16 cellular contexts compared by ENCODE assay signal in the genomic region with DNA sequence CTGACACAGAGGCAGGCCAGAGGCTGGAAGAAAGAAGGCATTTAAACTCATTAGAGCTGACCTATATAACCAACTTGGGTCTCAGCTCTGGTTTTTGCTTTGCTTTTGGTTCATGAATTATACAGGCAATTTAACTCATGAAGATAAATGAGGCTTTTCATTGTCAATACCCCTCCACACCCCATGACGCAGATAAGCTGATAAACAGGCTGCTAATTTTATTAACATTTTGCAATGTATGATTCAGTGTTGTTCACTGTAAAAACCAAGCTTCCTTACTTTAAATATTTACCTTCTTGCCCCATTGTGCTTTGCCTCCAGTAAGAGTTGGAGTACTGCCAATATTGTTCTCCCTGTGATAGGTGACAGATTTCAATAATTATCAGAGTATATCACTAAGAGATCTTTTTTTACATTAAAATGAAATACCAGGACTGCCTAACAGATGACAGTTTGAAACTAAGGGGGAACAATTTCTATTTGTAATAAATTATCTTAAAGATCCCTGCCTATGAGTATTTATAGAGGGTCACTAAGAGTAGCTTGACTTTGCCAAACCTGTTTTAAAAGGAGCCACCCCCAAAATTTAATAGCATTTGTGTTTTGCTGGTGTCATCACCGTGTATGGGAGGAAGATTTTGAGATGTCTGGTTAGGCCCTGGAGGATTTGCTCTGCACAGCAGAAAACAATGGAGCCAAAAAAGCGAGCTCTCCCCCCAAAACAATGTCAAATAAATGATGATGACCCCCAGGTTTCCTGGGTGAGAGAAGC.
A peak's percentile ranks its signal among the peaks of the same experiment; 100 is the strongest.
DNase-seq lines count a peak whose midpoint lies in the region; TF ChIP-seq lines count a peak whose summit lies in the region.
"Had no signal": no experiment of that assay in that cellular context is flagged by ENCODE, and none has a peak within 500 bp of the region (broad histone marks: within the 10 kb centered on the region; RNA-seq: fewer than 3 reads in every experiment).

No MANE protein-coding gene starts in this region.

- no peaks in the 10 kb centered on the region for H3K9me3 ChIP-seq in BE2C

- H3K27me3 ChIP-seq in BE2C: no peaks in the 10 kb centered on the region

- H3K36me3 ChIP-seq in BE2C: no peaks in the 10 kb centered on the region
- H3K36me3 ChIP-seq: WERI-Rb-1 had no signal

- TF ChIP-seq CTCF in BE2C (IDR thresholded peaks at IDR 0.05; ENCODE audit: low read depth, low read length) (no peak), glutamatergic neuron (IDR thresholded peaks at IDR 0.05; ENCODE audit: partially characterized antibody, unreplicated experiment) (no peak)

- H3K9me3 Mint-ChIP-seq in glutamatergic neuron (ENCODE audit: unreplicated experiment): no peaks in the 10 kb centered on the region
- H3K9me3 Mint-ChIP-seq: stimulated activated memory B cell treated with anti-CD40 and anti-IgM and Interleukin-4, amounts not matched to agents 10 μg/mL and 1 μg/mL and 100 μg/mL, for 72 hours had no signal

- no peak overlapping the region for H3K4me3 ChIP-seq in BE2C (ENCODE audit: low read depth, low read length)

- no peaks in the 10 kb centered on the region; the same call in 1 of the 2 replicates for H3K4me1 ChIP-seq in BE2C

- peaks cover 3% of the 10 kb centered on the region for H3K27me3 Mint-ChIP-seq in glutamatergic neuron (ENCODE audit: unreplicated experiment)
- H3K27me3 Mint-ChIP-seq: B cell; memory B cell; stimulated activated memory B cell treated with anti-CD40 and anti-IgM and Interleukin-4, amounts not matched to agents 10 μg/mL and 1 μg/mL and 100 μg/mL, for 72 hours had no signal

- H3K4me3 Mint-ChIP-seq in glutamatergic neuron (ENCODE audit: unreplicated experiment): no peak overlapping the region
- H3K4me3 Mint-ChIP-seq: B cell; memory B cell; stimulated activated memory B cell treated with anti-CD40 and anti-IgM and Interleukin-4, amounts not matched to agents 10 μg/mL and 1 μg/mL and 100 μg/mL, for 72 hours had no signal

- H3K36me3 Mint-ChIP-seq in glutamatergic neuron (ENCODE audit: unreplicated experiment): peaks cover 4% of the 10 kb centered on the region
- H3K36me3 Mint-ChIP-seq: memory B cell; stimulated activated memory B cell treated with anti-CD40 and anti-IgM and Interleukin-4, amounts not matched to agents 10 μg/mL and 1 μg/mL and 100 μg/mL, for 72 hours had no signal

- H3K27ac Mint-ChIP-seq in glutamatergic neuron (ENCODE audit: unreplicated experiment): no peak overlapping the region
- H3K27ac Mint-ChIP-seq: B cell; memory B cell; stimulated activated memory B cell treated with anti-CD40 and anti-IgM and Interleukin-4, amounts not matched to agents 10 μg/mL and 1 μg/mL and 100 μg/mL, for 72 hours had no signal

- DNase-seq in BE2C (peak; percentile 13), LoVo (ENCODE audit: low spot score) (peak; percentile 9), SHP77 treated with DMSO at 0.1 percent for 48 hours (lab: John Stamatoyannopoulos, UW) (peak; percentile 75), foreskin melanocyte (peak; percentile 33), midbrain (lab: John Stamatoyannopoulos, UW) (no peak), glutamatergic neuron (no peak), NCI-H1436 (lab: John Stamatoyannopoulos, UW) (no peak), NCI-H2107 treated with DMSO at 0.1 percent for 48 hours (lab: John Stamatoyannopoulos, UW; ENCODE audit: unreplicated experiment) (no peak)
- DNase-seq: amniotic stem cell; effector CD4-positive, alpha-beta T cell; hypothalamus; stimulated activated CD4-positive, alpha-beta T cell treated with anti-CD3 and anti-CD28 coated beads, Interleukin-1b, Interleukin-23, amount 100 ng/mL, for 48 hours; WERI-Rb-1 had no signal

- H3K4me1 Mint-ChIP-seq in glutamatergic neuron (ENCODE audit: low read depth, unreplicated experiment): no peaks in the 10 kb centered on the region
- H3K4me1 Mint-ChIP-seq: B cell; memory B cell; stimulated activated memory B cell treated with anti-CD40 and anti-IgM and Interleukin-4, amounts not matched to agents 10 μg/mL and 1 μg/mL and 100 μg/mL, for 72 hours had no signal

Comparison
In these comparisons a context has a peak if more than half of its experiments do, and no peak if none do; other contexts are left out.
1. DNase-seq: peak in BE2C (single experiment), LoVo (single experiment), SHP77 treated with DMSO at 0.1 percent for 48 hours (single experiment) and foreskin melanocyte (single experiment); none in midbrain (single experiment), glutamatergic neuron (single experiment), NCI-H1436 (single experiment) and NCI-H2107 treated with DMSO at 0.1 percent for 48 hours (single experiment).